19 cellular contexts compared by ENCODE assay signal in the genomic region with DNA sequence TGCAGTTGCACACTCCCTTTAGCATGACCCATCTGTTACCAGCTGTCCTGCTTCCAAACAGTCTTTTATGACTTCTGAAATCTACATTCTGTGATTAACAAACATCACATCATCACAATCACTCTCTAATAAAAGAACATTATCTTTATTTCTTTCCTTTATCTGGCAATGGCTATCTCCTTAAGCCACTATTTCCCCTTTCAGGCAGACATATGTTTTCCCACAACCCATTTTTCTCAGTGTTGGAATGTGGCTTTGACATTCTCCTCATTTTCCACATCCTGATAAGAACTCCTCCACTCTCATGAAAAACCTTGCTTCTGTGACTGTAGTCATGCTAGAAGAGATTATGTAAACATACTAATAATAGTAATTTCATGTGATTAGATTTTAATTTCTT.
A peak's percentile ranks its signal among the peaks of the same experiment; 100 is the strongest.
DNase-seq lines count a peak whose midpoint lies in the region; ATAC-seq and TF ChIP-seq lines count a peak whose summit lies in the region.
"Had no signal": no experiment of that assay in that cellular context is flagged by ENCODE, and none has a peak within 500 bp of the region (broad histone marks: within the 10 kb centered on the region; RNA-seq: fewer than 3 reads in every experiment).

No MANE protein-coding gene starts in this region.

- no peak overlapping the region for H2AK5ac ChIP-seq in mesenchymal stem cell (ENCODE audit: low read length, severe bottlenecking)

- no peak overlapping the region for H3K27ac Mint-ChIP-seq in naive thymus-derived CD8-positive, alpha-beta T cell
- H3K27ac Mint-ChIP-seq in activated CD4-positive, alpha-beta memory T cell treated with anti-CD3 and anti-CD28 coated beads for 36 hours: no peak overlapping the region
- H3K27ac Mint-ChIP-seq: CD8-positive, alpha-beta memory T cell; GM23338 had no signal

- H3K4me2 ChIP-seq in fibroblast of lung (ENCODE audit: extremely low read depth, insufficient read depth, low read length): no peak overlapping the region
- no peak overlapping the region for H3K4me2 ChIP-seq in mesenchymal stem cell (ENCODE audit: low read length, poor library complexity, severe bottlenecking)
- H3K4me2 ChIP-seq: BLaER1 treated with 17β-estradiol and CSF1 and Interleukin-3, amounts not matched to agents 10 nM and 100 nM; GM23338 had no signal

- POLR2A ChIA-PET in naive thymus-derived CD8-positive, alpha-beta T cell (lab: Charles Lee): no interaction called here
- POLR2A ChIA-PET in activated CD4-positive, alpha-beta memory T cell treated with anti-CD3 and anti-CD28 coated beads for 36 hours (lab: Charles Lee): no interaction called here

- H3K9me3 ChIP-seq in adipocyte (ENCODE audit: control insufficient read depth, low read length) (no peaks in the 10 kb centered on the region), fibroblast of lung (ENCODE audit: control insufficient read depth, insufficient read depth, low read depth, low read length) (no peaks in the 10 kb centered on the region), mesenchymal stem cell (ENCODE audit: control insufficient read depth, low read length) (no peaks in the 10 kb centered on the region)
- H3K9me3 ChIP-seq: BLaER1 treated with 17β-estradiol and CSF1 and Interleukin-3, amounts not matched to agents 10 nM and 100 nM had no signal

- H3K27ac ChIP-seq in fibroblast of lung (ENCODE audit: insufficient read depth, low read length): no peak overlapping the region
- no peak overlapping the region for H3K27ac ChIP-seq in mesenchymal stem cell (ENCODE audit: low read length, poor library complexity, severe bottlenecking)
- H3K27ac ChIP-seq: BLaER1 treated with 17β-estradiol and CSF1 and Interleukin-3, amounts not matched to agents 10 nM and 100 nM had no signal

- H3K4me3 Mint-ChIP-seq in naive thymus-derived CD8-positive, alpha-beta T cell: no peak overlapping the region
- H3K4me3 Mint-ChIP-seq in activated CD4-positive, alpha-beta memory T cell treated with anti-CD3 and anti-CD28 coated beads for 36 hours: no peak overlapping the region
- H3K4me3 Mint-ChIP-seq: CD8-positive, alpha-beta memory T cell; GM23338 had no signal

- no peaks in the 10 kb centered on the region for H4K20me1 ChIP-seq in fibroblast of lung (ENCODE audit: control insufficient read depth, extremely low read depth, insufficient read depth, low read length)
- H4K20me1 ChIP-seq: BLaER1 treated with 17β-estradiol and CSF1 and Interleukin-3, amounts not matched to agents 10 nM and 100 nM had no signal

- no peaks in the 10 kb centered on the region for H3K36me3 Mint-ChIP-seq in naive thymus-derived CD8-positive, alpha-beta T cell
- H3K36me3 Mint-ChIP-seq in activated CD4-positive, alpha-beta memory T cell treated with anti-CD3 and anti-CD28 coated beads for 36 hours: no peaks in the 10 kb centered on the region
- H3K36me3 Mint-ChIP-seq: CD8-positive, alpha-beta memory T cell had no signal

- intact Hi-C loops in activated CD4-positive, alpha-beta memory T cell treated with anti-CD3 and anti-CD28 coated beads for 36 hours (cut with micrococcal nuclease): no loop called here

- H2BK12ac ChIP-seq in mesenchymal stem cell (ENCODE audit: low read length in 2 of 2): no peak overlapping the region

- no peaks in the 10 kb centered on the region for H3K4me1 Mint-ChIP-seq in naive thymus-derived CD8-positive, alpha-beta T cell
- no peaks in the 10 kb centered on the region for H3K4me1 Mint-ChIP-seq in activated CD4-positive, alpha-beta memory T cell treated with anti-CD3 and anti-CD28 coated beads for 36 hours (ENCODE audit: low read depth)
- H3K4me1 Mint-ChIP-seq: CD8-positive, alpha-beta memory T cell had no signal

- H3K79me1 ChIP-seq in mesenchymal stem cell (replicated peaks; ENCODE audit: low read length, poor library complexity, severe bottlenecking): no peaks in the 10 kb centered on the region

- H2AFZ ChIP-seq in fibroblast of lung (ENCODE audit: low read length) (no peak overlapping the region), mesenchymal stem cell (ENCODE audit: low read depth, low read length) (no peak overlapping the region)
- H2AFZ ChIP-seq: GM23338 had no signal

- no peak for ATAC-seq in activated CD4-positive, CD25-positive, alpha-beta regulatory T cell treated with anti-CD3 and anti-CD28 coated beads, Interleukin-2, amount 50 U/mL, for 24 hours
- ATAC-seq in naive thymus-derived CD8-positive, alpha-beta T cell: no peak
- ATAC-seq: GM23338 had no signal

- no peak for TF ChIP-seq CTCF in fibroblast of lung (conservative IDR thresholded peaks at IDR 0.05 in 1 of 2, IDR thresholded peaks at IDR 0.05 in 1 of 2; ENCODE audit: low read depth in 1 of 2, low read length in 2 of 2)

- H3K14ac ChIP-seq in mesenchymal stem cell (ENCODE audit: low read length in 2 of 2): no peak overlapping the region

- no peak overlapping the region for H2BK120ac ChIP-seq in mesenchymal stem cell (ENCODE audit: low read depth, low read length)

- H3K4me1 ChIP-seq in adipocyte (ENCODE audit: control insufficient read depth, insufficient read depth, low read length) (no peaks in the 10 kb centered on the region), fibroblast of lung (ENCODE audit: control insufficient read depth, extremely low read depth, insufficient read depth, low read length) (no peaks in the 10 kb centered on the region), mesenchymal stem cell (ENCODE audit: control insufficient read depth, insufficient read depth, low read depth, low read length) (no peaks in the 10 kb centered on the region)
- H3K4me1 ChIP-seq: BLaER1 treated with 17β-estradiol and CSF1 and Interleukin-3, amounts not matched to agents 10 nM and 100 nM had no signal

- H3K27me3 Mint-ChIP-seq in naive thymus-derived CD8-positive, alpha-beta T cell: peaks cover 0 to 1% (median 0%) of the 10 kb centered on the region in 5 donors
- no peaks in the 10 kb centered on the region for H3K27me3 Mint-ChIP-seq in activated CD4-positive, alpha-beta memory T cell treated with anti-CD3 and anti-CD28 coated beads for 36 hours

- H3K18ac ChIP-seq in mesenchymal stem cell (ENCODE audit: low read depth in 1 of 2, low read length in 2 of 2): no peak overlapping the region

- no peak overlapping the region for H3K9ac ChIP-seq in adipocyte (ENCODE audit: low read length)
- no peak overlapping the region for H3K9ac ChIP-seq in fibroblast of lung (ENCODE audit: insufficient read depth, low read length)
- H3K9ac ChIP-seq in mesenchymal stem cell (ENCODE audit: low read length): no peak overlapping the region
- H3K9ac ChIP-seq: BLaER1 treated with 17β-estradiol and CSF1 and Interleukin-3, amounts not matched to agents 10 nM and 100 nM had no signal

- no peaks in the 10 kb centered on the region for H3K79me2 ChIP-seq in fibroblast of lung (ENCODE audit: control insufficient read depth, insufficient read depth, low read length)

- no peak overlapping the region for H3K4ac ChIP-seq in mesenchymal stem cell (ENCODE audit: low read depth in 1 of 2, low read length in 2 of 2)

- H3K27me3 ChIP-seq in adipocyte (replicated peaks; ENCODE audit: control insufficient read depth, insufficient read depth, low read length) (no peaks in the 10 kb centered on the region), fibroblast of lung (ENCODE audit: control insufficient read depth, insufficient read depth, low read length) (no peaks in the 10 kb centered on the region), mesenchymal stem cell (ENCODE audit: control insufficient read depth in 1 of 2, insufficient read depth in 1 of 2, low read length in 2 of 2) (no peaks in the 10 kb centered on the region)
- H3K27me3 ChIP-seq: BLaER1 treated with 17β-estradiol and CSF1 and Interleukin-3, amounts not matched to agents 10 nM and 100 nM had no signal

- no peak overlapping the region for H3K23ac ChIP-seq in mesenchymal stem cell (ENCODE audit: low read length in 2 of 2)

- no peak overlapping the region for H2BK15ac ChIP-seq in mesenchymal stem cell (ENCODE audit: low read depth, poor library complexity, severe bottlenecking)

- CTCF ChIA-PET in activated CD4-positive, alpha-beta memory T cell treated with anti-CD3 and anti-CD28 coated beads for 36 hours (lab: Charles Lee): no interaction called here

- H4K91ac ChIP-seq in mesenchymal stem cell (ENCODE audit: low read length): no peak overlapping the region

- DNase-seq in A172 (ENCODE audit: low spot score) (peak; percentile 51), adipocyte (ENCODE audit: low read depth) (peak; percentile 4), fibroblast of lung (ENCODE audit: low read depth in 2 of 2) (peak; percentile 21 to 87), mesenchymal stem cell (peak; percentile 33)
- DNase-seq in naive thymus-derived CD8-positive, alpha-beta T cell: no peak
- no peak for DNase-seq in activated CD4-positive, alpha-beta memory T cell treated with anti-CD3 and anti-CD28 coated beads for 36 hours
- no peak for DNase-seq in activated CD4-positive, alpha-beta T cell treated with anti-CD3 and anti-CD28 coated beads for 4 hours
- DNase-seq: 8988T; CD8-positive, alpha-beta memory T cell; GF-D8; KBM-7; NCI-H1436; NCI-H2029; NCI-H2171; NCI-H748 treated with DMSO at 0.1 percent for 48 hours; RPMI8226 had no signal

- no peaks in the 10 kb centered on the region for H3K36me3 ChIP-seq in adipocyte (ENCODE audit: control insufficient read depth, insufficient read depth, low read length, severe bottlenecking)
- no peaks in the 10 kb centered on the region for H3K36me3 ChIP-seq in fibroblast of lung (ENCODE audit: control insufficient read depth, insufficient read depth, low read length)
- no peaks in the 10 kb centered on the region for H3K36me3 ChIP-seq in mesenchymal stem cell (ENCODE audit: control insufficient read depth in 1 of 2, insufficient read depth in 2 of 2, low read depth in 1 of 2, low read length in 2 of 2)
- H3K36me3 ChIP-seq: BLaER1 treated with 17β-estradiol and CSF1 and Interleukin-3, amounts not matched to agents 10 nM and 100 nM had no signal

- H3K4me3 ChIP-seq in adipocyte (ENCODE audit: low read length) (no peak overlapping the region), fibroblast of lung (replicated peaks in 1 of 4; ENCODE audit: control extremely low read depth in 1 of 4, insufficient read depth in 1 of 4, low read depth in 3 of 4, low read length in 4 of 4) (no peak overlapping the region), mesenchymal stem cell (ENCODE audit: insufficient read depth in 1 of 2, low read depth in 1 of 2, low read length in 2 of 2) (no peak overlapping the region)
- H3K4me3 ChIP-seq: BLaER1 treated with 17β-estradiol and CSF1 and Interleukin-3, amounts not matched to agents 10 nM and 100 nM; GM23338 had no signal

- H4K8ac ChIP-seq in mesenchymal stem cell (ENCODE audit: low read length): no peak overlapping the region

- no peak overlapping the region for H2BK5ac ChIP-seq in mesenchymal stem cell (ENCODE audit: low read depth, low read length, poor library complexity, severe bottlenecking)

- no peaks in the 10 kb centered on the region for H3K9me3 Mint-ChIP-seq in naive thymus-derived CD8-positive, alpha-beta T cell
- no peaks in the 10 kb centered on the region for H3K9me3 Mint-ChIP-seq in activated CD4-positive, alpha-beta memory T cell treated with anti-CD3 and anti-CD28 coated beads for 36 hours
- H3K9me3 Mint-ChIP-seq: CD8-positive, alpha-beta memory T cell; GM23338 had no signal

Comparison
In these comparisons a context has a peak if more than half of its experiments do, and no peak if none do; other contexts are left out.
1. DNase-seq: peak in A172 (single experiment), adipocyte (single experiment), fibroblast of lung (2 of 2) and mesenchymal stem cell (single experiment); none in naive thymus-derived CD8-positive, alpha-beta T cell (0 of 10), activated CD4-positive, alpha-beta memory T cell treated with anti-CD3 and anti-CD28 coated beads for 36 hours (single experiment) and activated CD4-positive, alpha-beta T cell treated with anti-CD3 and anti-CD28 coated beads for 4 hours (0 of 2).